In genomic region chr2:176134045-176134444, GRCh38 we compare ENCODE assay signal across 25 cellular contexts. TPM values are rescaled to one million over a fixed set of nuclear protein-coding genes. Genes with fewer than 3 reads are reported as not detected.
"Had no signal": no experiment of that assay in that cellular context is flagged by ENCODE, and none has a peak within 500 bp of the region (broad histone marks: within the 10 kb centered on the region; RNA-seq: fewer than 3 reads in every experiment).

No MANE protein-coding gene starts in this region.

- H3K27ac Mint-ChIP-seq: activated B cell treated with CpG ODN at 0.5 μM for 24 hours; activated CD4-positive, alpha-beta T cell treated with anti-CD3 and anti-CD28 coated beads, Interleukin-2, amount 10 ng/mL, durations not matched to agents 24 days and 14 days; activated CD8-positive, alpha-beta T cell treated with anti-CD3 and anti-CD28 coated beads, Interleukin-2, amount 10 ng/mL, durations not matched to agents 7 days and 5 days; activated naive CD8-positive, alpha-beta T cell treated with anti-CD3 and anti-CD28 coated beads, Interleukin-2, amount 10 ng/mL, durations not matched to agents 7 days and 5 days; mesothelial cell of epicardium; neural progenitor cell; T-helper 17 cell had no signal

- DNase-seq: activated B cell treated with CpG ODN at 0.5 μM for 24 hours; activated CD4-positive, alpha-beta T cell treated with anti-CD3 and anti-CD28 coated beads, Interleukin-2, amount 10 ng/mL, durations not matched to agents 24 days and 14 days; activated CD8-positive, alpha-beta T cell treated with anti-CD3 and anti-CD28 coated beads, Interleukin-2, amount 10 ng/mL, durations not matched to agents 7 days and 5 days; activated naive CD4-positive, alpha-beta T cell; activated naive CD8-positive, alpha-beta T cell treated with anti-CD3 and anti-CD28 coated beads, Interleukin-2, amount 10 ng/mL, durations not matched to agents 7 days and 5 days; anterior cingulate cortex; brain microvascular endothelial cell; cortex of kidney; effector CD8-positive, alpha-beta T cell; foreskin keratinocyte; stimulated activated CD4-positive, alpha-beta T cell treated with anti-CD3 and anti-CD28 coated beads, Interleukin-12 subunit alpha, Interleukin-12 subunit beta, amount 100 ng/mL, for 4 hours; stimulated activated CD4-positive, alpha-beta T cell treated with anti-CD3 and anti-CD28 coated beads, Interleukin-2, amount 100 ng/mL, for 24 hours; stomach; T-helper 17 cell; thyroid gland had no signal

- H3K36me3 ChIP-seq: brain microvascular endothelial cell, neural progenitor cell, sigmoid colon, stomach, thyroid gland had no signal

- FAIRE-seq: urothelium cell line had no signal

- ATAC-seq: activated CD8-positive, alpha-beta T cell treated with anti-CD3 and anti-CD28 coated beads, Interleukin-2, amount 10 ng/mL, durations not matched to agents 7 days and 5 days; foreskin keratinocyte; left colon; T-helper 17 cell had no signal

- H3K27ac ChIP-seq: brain microvascular endothelial cell, foreskin keratinocyte, neural progenitor cell, thyroid gland had no signal

- H3K9ac ChIP-seq: neural progenitor cell had no signal

- H3K36me3 Mint-ChIP-seq: neural progenitor cell had no signal

- H3K9me3 ChIP-seq: sigmoid colon, thyroid gland had no signal

- H3K4me3 ChIP-seq: lung, neural progenitor cell, sigmoid colon, stomach, thyroid gland had no signal

- H3K27me3 ChIP-seq: foreskin keratinocyte had no signal

- H2AFZ ChIP-seq: neural progenitor cell had no signal

- H3K9me3 Mint-ChIP-seq: activated CD4-positive, alpha-beta T cell treated with anti-CD3 and anti-CD28 coated beads, Interleukin-2, amount 10 ng/mL, durations not matched to agents 24 days and 14 days; activated naive CD8-positive, alpha-beta T cell treated with anti-CD3 and anti-CD28 coated beads, Interleukin-2, amount 10 ng/mL, durations not matched to agents 7 days and 5 days; central memory CD8-positive, alpha-beta T cell; mesothelial cell of epicardium had no signal

- H3K4me3 Mint-ChIP-seq: activated B cell treated with CpG ODN at 0.5 μM for 24 hours; activated CD4-positive, alpha-beta T cell treated with anti-CD3 and anti-CD28 coated beads, Interleukin-2, amount 10 ng/mL, durations not matched to agents 24 days and 14 days; activated CD8-positive, alpha-beta T cell treated with anti-CD3 and anti-CD28 coated beads, Interleukin-2, amount 10 ng/mL, durations not matched to agents 7 days and 5 days; activated naive CD8-positive, alpha-beta T cell treated with anti-CD3 and anti-CD28 coated beads, Interleukin-2, amount 10 ng/mL, durations not matched to agents 7 days and 5 days; central memory CD8-positive, alpha-beta T cell; mesothelial cell of epicardium; neural progenitor cell; T-helper 17 cell had no signal

- H3K4me2 ChIP-seq: neural progenitor cell had no signal

RNA-seq across cellular contexts. Expression of gene HOXD8, which starts 4.5 kb away (rescaled TPM):
- total RNA-seq: activated B cell treated with CpG ODN at 0.5 μM for 24 hours; activated CD4-positive, alpha-beta T cell treated with anti-CD3 and anti-CD28 coated beads, Interleukin-2, amount 10 ng/mL, durations not matched to agents 24 days and 14 days; activated CD8-positive, alpha-beta T cell treated with anti-CD3 and anti-CD28 coated beads, Interleukin-2, amount 10 ng/mL, durations not matched to agents 7 days and 5 days; activated naive CD8-positive, alpha-beta T cell treated with anti-CD3 and anti-CD28 coated beads, Interleukin-2, amount 10 ng/mL, durations not matched to agents 7 days and 5 days; osteocyte; pulmonary artery endothelial cell; T-helper 17 cell had no signal

RNA-seq across cellular contexts. Expression of gene HOXD9, which starts 11.5 kb away (rescaled TPM):
- total RNA-seq: activated B cell treated with CpG ODN at 0.5 μM for 24 hours; activated CD4-positive, alpha-beta T cell treated with anti-CD3 and anti-CD28 coated beads, Interleukin-2, amount 10 ng/mL, durations not matched to agents 24 days and 14 days; activated CD8-positive, alpha-beta T cell treated with anti-CD3 and anti-CD28 coated beads, Interleukin-2, amount 10 ng/mL, durations not matched to agents 7 days and 5 days; activated naive CD8-positive, alpha-beta T cell treated with anti-CD3 and anti-CD28 coated beads, Interleukin-2, amount 10 ng/mL, durations not matched to agents 7 days and 5 days; osteocyte; pulmonary artery endothelial cell; T-helper 17 cell had no signal

RNA-seq across cellular contexts. Expression of gene HOXD4, which starts 17.3 kb away (rescaled TPM):
- total RNA-seq: activated B cell treated with CpG ODN at 0.5 μM for 24 hours; activated CD4-positive, alpha-beta T cell treated with anti-CD3 and anti-CD28 coated beads, Interleukin-2, amount 10 ng/mL, durations not matched to agents 24 days and 14 days; activated CD8-positive, alpha-beta T cell treated with anti-CD3 and anti-CD28 coated beads, Interleukin-2, amount 10 ng/mL, durations not matched to agents 7 days and 5 days; activated naive CD8-positive, alpha-beta T cell treated with anti-CD3 and anti-CD28 coated beads, Interleukin-2, amount 10 ng/mL, durations not matched to agents 7 days and 5 days; myocyte; osteocyte; pulmonary artery endothelial cell; T-helper 17 cell had no signal

RNA-seq across cellular contexts. Expression of gene HOXD10, which starts 17.5 kb away (rescaled TPM):
- total RNA-seq: activated B cell treated with CpG ODN at 0.5 μM for 24 hours; activated CD4-positive, alpha-beta T cell treated with anti-CD3 and anti-CD28 coated beads, Interleukin-2, amount 10 ng/mL, durations not matched to agents 24 days and 14 days; activated CD8-positive, alpha-beta T cell treated with anti-CD3 and anti-CD28 coated beads, Interleukin-2, amount 10 ng/mL, durations not matched to agents 7 days and 5 days; activated naive CD8-positive, alpha-beta T cell treated with anti-CD3 and anti-CD28 coated beads, Interleukin-2, amount 10 ng/mL, durations not matched to agents 7 days and 5 days; foreskin keratinocyte; myocyte; osteocyte; pulmonary artery endothelial cell; T-helper 17 cell had no signal
- polyA plus RNA-seq: foreskin keratinocyte, stomach had no signal

RNA-seq across cellular contexts. Expression of gene HOXD3, which starts 23.1 kb away (rescaled TPM):
- total RNA-seq: activated B cell treated with CpG ODN at 0.5 μM for 24 hours; activated CD4-positive, alpha-beta T cell treated with anti-CD3 and anti-CD28 coated beads, Interleukin-2, amount 10 ng/mL, durations not matched to agents 24 days and 14 days; activated CD8-positive, alpha-beta T cell treated with anti-CD3 and anti-CD28 coated beads, Interleukin-2, amount 10 ng/mL, durations not matched to agents 7 days and 5 days; activated naive CD8-positive, alpha-beta T cell treated with anti-CD3 and anti-CD28 coated beads, Interleukin-2, amount 10 ng/mL, durations not matched to agents 7 days and 5 days; myocyte; osteocyte; pulmonary artery endothelial cell; T-helper 17 cell had no signal
